Comparison of ENCODE assay signal across 8 cellular contexts in the genomic region with DNA sequence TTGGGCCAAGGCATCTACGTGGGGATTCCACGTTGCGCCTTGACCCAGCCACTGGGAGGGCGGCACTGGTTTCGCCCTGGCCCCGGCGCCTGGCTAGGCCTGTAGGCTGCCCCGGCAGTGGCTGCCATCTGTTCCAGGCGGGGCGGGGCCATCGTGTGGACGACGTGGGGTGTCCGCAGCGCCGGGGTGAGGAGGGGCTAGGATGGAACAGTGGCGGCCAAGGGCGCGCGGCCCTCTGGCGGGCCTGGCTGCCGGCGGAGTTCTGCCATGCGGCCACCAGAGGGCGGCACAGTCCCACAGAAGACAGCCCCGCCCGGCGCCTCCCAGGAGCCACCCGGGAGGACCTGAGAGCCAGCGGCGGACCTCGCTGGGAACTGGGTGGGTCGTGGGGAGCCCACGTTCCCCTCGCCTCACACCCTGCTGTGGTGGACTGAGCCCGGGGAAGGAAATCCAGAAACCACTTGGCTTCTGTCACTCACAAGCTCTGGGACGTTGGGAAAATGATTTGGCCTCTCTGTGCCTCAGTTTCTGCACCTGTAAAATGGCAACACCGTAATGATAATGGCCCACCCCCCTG. TPM values are rescaled to one million over a fixed set of nuclear protein-coding genes. Genes with fewer than 3 reads are reported as not detected.
DNase-seq lines count a peak whose midpoint lies in the region; ATAC-seq, FAIRE-seq and TF ChIP-seq lines count a peak whose summit lies in the region.

No MANE protein-coding gene starts in this region.

- H3K4me3 Mint-ChIP-seq in natural killer cell treated with Interleukin-12 subunit alpha and Interleukin-12 subunit beta and Interleukin-15 and Interleukin-18, amount 100 ng/mL, for 72 hours, result no peak overlapping the region

- TF ChIP-seq CTCF in D721Med (IDR thresholded peaks at IDR 0.05; ENCODE audit: insufficient read depth, missing control alignments) (peak; percentile 76), PC-3 (conservative IDR thresholded peaks at IDR 0.05; ENCODE audit: low read depth, low read length) (peak; percentile 78)

- no peaks in the 10 kb centered on the region for H3K4me1 Mint-ChIP-seq in natural killer cell treated with Interleukin-12 subunit alpha and Interleukin-12 subunit beta and Interleukin-15 and Interleukin-18, amount 100 ng/mL, for 72 hours (ENCODE audit: low read depth in 2 of 2)

- FAIRE-seq in D721Med (lab: Jason Lieb, UNC), result no peak

- BruUV-seq in PC-3 (replicated peaks; lab: Mats Ljungman, UMichigan), result no TSS peak

- ATAC-seq in PC-3, result peak; percentile 88
- ATAC-seq in natural killer cell treated with Interleukin-12 subunit alpha and Interleukin-12 subunit beta and Interleukin-15 and Interleukin-18, amount 100 ng/mL, for 72 hours, result peak; percentile 90 to 94
- no peak for ATAC-seq in GM18858 (IDR thresholded peaks at IDR 0.05; ENCODE audit: unreplicated experiment)

- no peak overlapping the region for H3K9ac ChIP-seq in PC-3 (ENCODE audit: low read length)

- 0 out of 2 replicates have a peak, but pooled peaks cover 3% of the 10 kb centered on the region for H3K4me1 ChIP-seq in PC-3 (ENCODE audit: insufficient read depth, low read length)

- H4K20me1 ChIP-seq in PC-3 (ENCODE audit: low read length), result no peaks in the 10 kb centered on the region

- POLR2A ChIA-PET in PC-3 (lab: Charles Lee; ENCODE audit: unreplicated experiment), result no interaction called here

- no peak overlapping the region for H3K4me3 ChIP-seq in PC-3 (ENCODE audit: low read length)

- H3K27ac ChIP-seq in PC-3 (ENCODE audit: low read length), result no peak overlapping the region

- CTCF ChIA-PET in PC-3 (lab: Charles Lee), result interaction anchor here (0.6 kb wide), 1 partner anchor 403 kb away, joined by 4 read pairs; no protein-coding TSS in a partner anchor

- H3K36me3 Mint-ChIP-seq in natural killer cell treated with Interleukin-12 subunit alpha and Interleukin-12 subunit beta and Interleukin-15 and Interleukin-18, amount 100 ng/mL, for 72 hours, result no peaks in the 10 kb centered on the region

- H3K9me2 ChIP-seq in PC-3 (replicated peaks; ENCODE audit: low read length), result no peaks in the 10 kb centered on the region

- H3K27ac Mint-ChIP-seq in natural killer cell treated with Interleukin-12 subunit alpha and Interleukin-12 subunit beta and Interleukin-15 and Interleukin-18, amount 100 ng/mL, for 72 hours, result no peak overlapping the region

- no peaks in the 10 kb centered on the region for H3K9me3 Mint-ChIP-seq in natural killer cell treated with Interleukin-12 subunit alpha and Interleukin-12 subunit beta and Interleukin-15 and Interleukin-18, amount 100 ng/mL, for 72 hours

- H3K79me2 ChIP-seq in PC-3 (ENCODE audit: low read length), result no peaks in the 10 kb centered on the region

- intact Hi-C loops in PC-3 (cut with micrococcal nuclease), result loop anchor here (1.0 to 2.0 kb wide), 2 partner anchors 474 to 490 kb away; no protein-coding TSS in a partner anchor

- peaks cover 15 to 18% of the 10 kb centered on the region in 2 donors for H3K27me3 Mint-ChIP-seq in natural killer cell treated with Interleukin-12 subunit alpha and Interleukin-12 subunit beta and Interleukin-15 and Interleukin-18, amount 100 ng/mL, for 72 hours

- DNase-seq in D721Med (ENCODE audit: insufficient read length, low spot score), result peak; percentile 76
- peak; percentile 78 for DNase-seq in HPDE6-E6E7 (ENCODE audit: extremely low spot score)
- DNase-seq in PC-3, result peak; percentile 58
- DNase-seq in activated T-cell treated with anti-CD3 and anti-CD28 coated beads, Interleukin-2, amount 50 U/mL, for 1 hour, result peak; percentile 82
- DNase-seq in fibroblast of gingiva (ENCODE audit: low read depth), result peak; percentile 30
- peak; percentile 81 for DNase-seq in natural killer cell treated with Interleukin-12 subunit alpha and Interleukin-12 subunit beta and Interleukin-15 and Interleukin-18, amount 100 ng/mL, for 72 hours (ENCODE audit: low spot score)
- DNase-seq in stimulated activated naive CD4-positive, alpha-beta T cell (lab: John Stamatoyannopoulos, UW), result peak; percentile 20 to 74 (median 66)

- H3K36me3 ChIP-seq in PC-3 (ENCODE audit: low read depth, low read length), result no peaks in the 10 kb centered on the region

- no peaks in the 10 kb centered on the region for H3K9me3 ChIP-seq in PC-3 (ENCODE audit: low read length)

- peaks cover 16% of the 10 kb centered on the region for H3K27me3 ChIP-seq in PC-3 (ENCODE audit: low read length)

- H3F3A ChIP-seq in PC-3 (ENCODE audit: low read length, unreplicated experiment), result no peaks in the 10 kb centered on the region

- H3K4me2 ChIP-seq in PC-3 (ENCODE audit: low read length), result peak overlapping the region; percentile 39

- peak overlapping the region; percentile 55 for H2AFZ ChIP-seq in PC-3 (ENCODE audit: low read length)

RNA-seq across cellular contexts. Expression of a gene that starts 22.6 kb away (rescaled TPM):
- 25.2 and 38.0 TPM in 2 replicates for total RNA-seq in PC-3 (2014; rRNA removed)
- 100 to 1,000 TPM; 109 to 215 TPM for total RNA-seq in natural killer cell treated with Interleukin-12 subunit alpha and Interleukin-12 subunit beta and Interleukin-15 and Interleukin-18, amount 100 ng/mL, for 72 hours

Comparison
In these comparisons a context has a peak if more than half of its experiments do, and no peak if none do; other contexts are left out.
1. DNase-seq: peak in every context shown above with its lines; median percentile 82 in activated T-cell treated with anti-CD3 and anti-CD28 coated beads, Interleukin-2, amount 50 U/mL, for 1 hour; 81 in natural killer cell treated with Interleukin-12 subunit alpha and Interleukin-12 subunit beta and Interleukin-15 and Interleukin-18, amount 100 ng/mL, for 72 hours; 78 in HPDE6-E6E7; 76 in D721Med; 66 in stimulated activated naive CD4-positive, alpha-beta T cell; 58 in PC-3; 30 in fibroblast of gingiva.